In the genomic region with DNA sequence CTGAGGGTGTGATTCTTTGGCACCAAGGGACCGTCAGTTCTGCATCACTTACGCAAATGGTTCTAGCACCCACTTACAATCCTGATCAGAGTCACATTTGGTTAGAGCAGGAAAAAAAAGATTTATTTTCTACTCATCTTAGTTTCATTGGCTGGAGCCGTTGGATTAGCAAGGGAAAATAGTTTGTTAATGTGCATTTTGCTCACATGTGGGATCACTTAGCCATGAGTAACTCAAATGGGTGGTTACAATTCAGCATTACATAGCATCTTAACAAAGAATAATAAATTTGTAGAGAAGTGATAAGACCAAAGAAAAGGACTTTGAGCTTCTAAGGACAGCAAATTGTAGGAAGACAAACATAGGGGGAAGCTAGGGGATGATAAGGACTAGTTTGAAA, we compare ENCODE assay signal across 26 cellular contexts.
DNase-seq lines count a peak whose midpoint lies in the region; ATAC-seq and TF ChIP-seq lines count a peak whose summit lies in the region.
"Had no signal": no experiment of that assay in that cellular context is flagged by ENCODE, and none has a peak within 500 bp of the region (broad histone marks: within the 10 kb centered on the region; RNA-seq: fewer than 3 reads in every experiment).

No MANE protein-coding gene starts in this region.

- peak overlapping the region; percentile 97 for H3K27ac Mint-ChIP-seq in activated CD4-positive, alpha-beta T cell treated with anti-CD3 and anti-CD28 coated beads for 36 hours
- H3K27ac Mint-ChIP-seq in activated CD4-positive, alpha-beta T cell treated with anti-CD3 and anti-CD28 coated beads, Interleukin-2, amount 10 ng/mL, durations not matched to agents 7 days and 5 days = no peak overlapping the region
- H3K27ac Mint-ChIP-seq in neural progenitor cell = no peak overlapping the region
- H3K27ac Mint-ChIP-seq: brain, T-helper 17 cell had no signal

- no peak for TF ChIP-seq CTCF in AG09319 (IDR thresholded peaks at IDR 0.05; ENCODE audit: low read depth, low read length)
- TF ChIP-seq CTCF in fibroblast of mammary gland (conservative IDR thresholded peaks at IDR 0.05; ENCODE audit: control insufficient read depth, insufficient read depth, low read depth, low read length) = no peak
- TF ChIP-seq CTCF in BE2C (IDR thresholded peaks at IDR 0.05; ENCODE audit: low read depth, low read length) = no peak
- no peak for TF ChIP-seq CTCF in neural progenitor cell (IDR thresholded peaks at IDR 0.05)

- H3K36me3 ChIP-seq in BE2C = no peaks in the 10 kb centered on the region
- H3K36me3 ChIP-seq in neural progenitor cell = no peaks in the 10 kb centered on the region
- H3K36me3 ChIP-seq: gastroesophageal sphincter had no signal

- peaks cover 12% of the 10 kb centered on the region for H3F3A ChIP-seq in neural progenitor cell (ENCODE audit: low read depth)

- peaks cover 47% of the 10 kb centered on the region for H3K4me1 Mint-ChIP-seq in activated CD4-positive, alpha-beta T cell treated with anti-CD3 and anti-CD28 coated beads for 36 hours
- peaks cover 57% of the 10 kb centered on the region for H3K4me1 Mint-ChIP-seq in activated CD4-positive, alpha-beta T cell treated with anti-CD3 and anti-CD28 coated beads, Interleukin-2, amount 10 ng/mL, durations not matched to agents 7 days and 5 days
- peaks cover 12% of the 10 kb centered on the region for H3K4me1 Mint-ChIP-seq in neural progenitor cell

- no peak for DNase-seq in activated CD4-positive, alpha-beta T cell treated with anti-CD3 and anti-CD28 coated beads for 36 hours
- no peak for DNase-seq in activated CD4-positive, alpha-beta T cell treated with anti-CD3 and anti-CD28 coated beads, Interleukin-2, amount 10 ng/mL, durations not matched to agents 7 days and 5 days
- DNase-seq in AG09319 (ENCODE audit: extremely low read depth, low read depth) (peak; percentile 48), RPMI7951 (ENCODE audit: low read depth) (peak; percentile 57), fibroblast of mammary gland (ENCODE audit: low read depth) (peak; percentile 92), BE2C (no peak), neural progenitor cell (ENCODE audit: low spot score) (no peak), OCI-M1 (lab: John Stamatoyannopoulos, UW) (no peak)
- DNase-seq: activated CD4-positive, alpha-beta T cell treated with anti-CD3 and anti-CD28 coated beads, Interleukin-2, amount 50 U/mL, for 1 hour; activated naive CD4-positive, alpha-beta T cell treated with anti-CD3 and anti-CD28 coated beads for 36 hours; Calu3; hippocampal formation; mesendoderm; NCI-H1105; NCI-H2081; NCI-H345; NCI-H774; nucleus accumbens; T-helper 17 cell had no signal

- ATAC-seq in activated CD4-positive, alpha-beta T cell treated with anti-CD3 and anti-CD28 coated beads for 36 hours = no peak
- ATAC-seq: gastroesophageal sphincter, HCT116, left lobe of liver, T-helper 17 cell had no signal

- H3K27me3 ChIP-seq in BE2C = no peaks in the 10 kb centered on the region
- no peaks in the 10 kb centered on the region for H3K27me3 ChIP-seq in neural progenitor cell
- H3K27me3 ChIP-seq: gastroesophageal sphincter had no signal

- H3K4me3 Mint-ChIP-seq in activated CD4-positive, alpha-beta T cell treated with anti-CD3 and anti-CD28 coated beads for 36 hours = no peak overlapping the region
- H3K4me3 Mint-ChIP-seq in activated CD4-positive, alpha-beta T cell treated with anti-CD3 and anti-CD28 coated beads, Interleukin-2, amount 10 ng/mL, durations not matched to agents 7 days and 5 days = no peak overlapping the region
- no peak overlapping the region for H3K4me3 Mint-ChIP-seq in neural progenitor cell
- H3K4me3 Mint-ChIP-seq: activated naive CD4-positive, alpha-beta T cell treated with anti-CD3 and anti-CD28 coated beads for 36 hours; brain; T-helper 17 cell had no signal

- H3K9me3 ChIP-seq in BE2C (no peaks in the 10 kb centered on the region), neural progenitor cell (ENCODE audit: low read depth) (no peaks in the 10 kb centered on the region)

- H2AFZ ChIP-seq in neural progenitor cell (replicated peaks) = no peak overlapping the region

- H3K79me2 ChIP-seq in neural progenitor cell (ENCODE audit: low read depth) = no peaks in the 10 kb centered on the region

- H3K27ac ChIP-seq in neural progenitor cell = no peak overlapping the region
- H3K27ac ChIP-seq: C4-2B, epithelial cell of prostate, gastroesophageal sphincter, RWPE1 had no signal

- POLR2A ChIA-PET in activated CD4-positive, alpha-beta T cell treated with anti-CD3 and anti-CD28 coated beads for 36 hours (lab: Charles Lee) = no interaction called here
- POLR2A ChIA-PET in activated CD4-positive, alpha-beta T cell treated with anti-CD3 and anti-CD28 coated beads, Interleukin-2, amount 10 ng/mL, durations not matched to agents 7 days and 5 days (lab: Charles Lee) = no interaction called here

- peaks cover 6% of the 10 kb centered on the region for H3K9me3 Mint-ChIP-seq in activated CD4-positive, alpha-beta T cell treated with anti-CD3 and anti-CD28 coated beads for 36 hours (ENCODE audit: low read depth)
- H3K9me3 Mint-ChIP-seq in activated CD4-positive, alpha-beta T cell treated with anti-CD3 and anti-CD28 coated beads, Interleukin-2, amount 10 ng/mL, durations not matched to agents 7 days and 5 days = peaks cover 36% of the 10 kb centered on the region
- H3K9me3 Mint-ChIP-seq in neural progenitor cell = peaks cover 5% of the 10 kb centered on the region

- no peaks in the 10 kb centered on the region for H4K20me1 ChIP-seq in neural progenitor cell (ENCODE audit: low read depth)

- H3K9ac ChIP-seq in neural progenitor cell = no peak overlapping the region

- CTCF ChIA-PET in activated CD4-positive, alpha-beta T cell treated with anti-CD3 and anti-CD28 coated beads for 36 hours (lab: Charles Lee) = interaction anchor here (0.6 kb wide), 1 partner anchor 45 kb away, joined by 3 read pairs; no protein-coding TSS in a partner anchor
- CTCF ChIA-PET in activated CD4-positive, alpha-beta T cell treated with anti-CD3 and anti-CD28 coated beads, Interleukin-2, amount 10 ng/mL, durations not matched to agents 7 days and 5 days (lab: Charles Lee) = interaction anchor here (0.6 to 1.8 kb wide), 4 partner anchors 11 to 1845 kb away, joined by 3 to 7 read pairs (median 4); no protein-coding TSS in a partner anchor

- H3K4me1 ChIP-seq in BE2C (no peaks in the 10 kb centered on the region), neural progenitor cell (peaks cover 29% of the 10 kb centered on the region)

- no peak overlapping the region for H3K4me2 ChIP-seq in neural progenitor cell

- H3K4me3 ChIP-seq in fibroblast of mammary gland (ENCODE audit: control insufficient read depth, low read depth, low read length) (no peak overlapping the region), BE2C (ENCODE audit: low read depth, low read length) (no peak overlapping the region), neural progenitor cell (no peak overlapping the region)
- H3K4me3 ChIP-seq: gastroesophageal sphincter had no signal

- H3K27me3 Mint-ChIP-seq in activated CD4-positive, alpha-beta T cell treated with anti-CD3 and anti-CD28 coated beads for 36 hours = no peaks in the 10 kb centered on the region
- no peaks in the 10 kb centered on the region for H3K27me3 Mint-ChIP-seq in activated CD4-positive, alpha-beta T cell treated with anti-CD3 and anti-CD28 coated beads, Interleukin-2, amount 10 ng/mL, durations not matched to agents 7 days and 5 days
- no peaks in the 10 kb centered on the region for H3K27me3 Mint-ChIP-seq in neural progenitor cell (ENCODE audit: insufficient read depth, low read depth)
- H3K27me3 Mint-ChIP-seq: T-helper 17 cell had no signal

- peaks cover 19% of the 10 kb centered on the region for H3K36me3 Mint-ChIP-seq in activated CD4-positive, alpha-beta T cell treated with anti-CD3 and anti-CD28 coated beads for 36 hours (ENCODE audit: low read depth)
- peaks cover 62% of the 10 kb centered on the region for H3K36me3 Mint-ChIP-seq in activated CD4-positive, alpha-beta T cell treated with anti-CD3 and anti-CD28 coated beads, Interleukin-2, amount 10 ng/mL, durations not matched to agents 7 days and 5 days (ENCODE audit: low read depth)
- no peaks in the 10 kb centered on the region for H3K36me3 Mint-ChIP-seq in neural progenitor cell
- H3K36me3 Mint-ChIP-seq: brain had no signal

- intact Hi-C loops in activated CD4-positive, alpha-beta T cell treated with anti-CD3 and anti-CD28 coated beads for 36 hours (cut with DNase I, micrococcal nuclease) = loop anchor here (1.0 to 10.0 kb wide), 4 partner anchors 8 to 1720 kb away; no protein-coding TSS in a partner anchor

Comparison
In these comparisons a context has a peak if more than half of its experiments do, and no peak if none do; other contexts are left out.
1. DNase-seq: peak in AG09319 (single experiment), RPMI7951 (single experiment) and fibroblast of mammary gland (single experiment); none in activated CD4-positive, alpha-beta T cell treated with anti-CD3 and anti-CD28 coated beads for 36 hours (single experiment), activated CD4-positive, alpha-beta T cell treated with anti-CD3 and anti-CD28 coated beads, Interleukin-2, amount 10 ng/mL, durations not matched to agents 7 days and 5 days (single experiment), BE2C (single experiment), neural progenitor cell (single experiment) and OCI-M1 (single experiment).